In genomic region chr11:35012467-35013191, GRCh38 we compare ENCODE assay signal across 10 cellular contexts.
DNase-seq lines count a peak whose midpoint lies in the region; ATAC-seq lines count a peak whose summit lies in the region.
"Had no signal": no experiment of that assay in that cellular context is flagged by ENCODE, and none has a peak within 500 bp of the region (broad histone marks: within the 10 kb centered on the region; RNA-seq: fewer than 3 reads in every experiment).

No MANE protein-coding gene starts in this region.

- H3K36me3 Mint-ChIP-seq in effector memory CD8-positive, alpha-beta T cell (ENCODE audit: insufficient read depth) = peaks cover 12% of the 10 kb centered on the region

- ATAC-seq in GM18520 (IDR thresholded peaks at IDR 0.05; ENCODE audit: unreplicated experiment) (peak; percentile 60), GM21737 (IDR thresholded peaks at IDR 0.05; ENCODE audit: unreplicated experiment) (peak; percentile 67), HG03565 (IDR thresholded peaks at IDR 0.05; ENCODE audit: unreplicated experiment) (peak; percentile 58)
- ATAC-seq in effector memory CD8-positive, alpha-beta T cell (replicated peaks) = peak; percentile 64

- H3K27me3 Mint-ChIP-seq in effector memory CD8-positive, alpha-beta T cell = no peaks in the 10 kb centered on the region

- peak in 1 of 3 experiments; percentile 32 for DNase-seq in effector memory CD8-positive, alpha-beta T cell
- DNase-seq in NCI-H226 = no peak
- DNase-seq in NCI-H1417 (lab: John Stamatoyannopoulos, UW) = no peak
- DNase-seq in NCI-H187 treated with DMSO at 0.1 percent for 48 hours (lab: John Stamatoyannopoulos, UW) = no peak
- no peak for DNase-seq in globus pallidus (ENCODE audit: low spot score)
- DNase-seq: amniotic stem cell, small intestine had no signal

- H3K27ac Mint-ChIP-seq in effector memory CD8-positive, alpha-beta T cell = peak overlapping the region; percentile 92 to 95

- H3K9me3 Mint-ChIP-seq in effector memory CD8-positive, alpha-beta T cell = no peaks in the 10 kb centered on the region

- H3K4me3 Mint-ChIP-seq in effector memory CD8-positive, alpha-beta T cell = peak overlapping the region; percentile 58 to 65

- peaks cover 25% of the 10 kb centered on the region in 2 donors for H3K4me1 Mint-ChIP-seq in effector memory CD8-positive, alpha-beta T cell (ENCODE audit: low read depth in 2 of 2)
